In genomic region chr7:77074786-77075396, GRCh38 we compare ENCODE assay signal across 17 cellular contexts. TPM values are rescaled to one million over a fixed set of nuclear protein-coding genes. Genes with fewer than 3 reads are reported as not detected.
"Had no signal": no experiment of that assay in that cellular context is flagged by ENCODE, and none has a peak within 500 bp of the region (broad histone marks: within the 10 kb centered on the region; RNA-seq: fewer than 3 reads in every experiment).

No MANE protein-coding gene starts in this region.

RNA-seq across cellular contexts. Expression of gene SPDYE18, which starts 12.5 kb away (rescaled TPM):
- total RNA-seq: neural crest cell had no signal

RNA-seq across cellular contexts. Expression of gene SPDYE17, which starts 42.7 kb away (rescaled TPM):
- total RNA-seq: activated CD4-positive, alpha-beta T cell treated with anti-CD3 and anti-CD28 coated beads for 36 hours; activated CD8-positive, alpha-beta memory T cell treated with anti-CD3 and anti-CD28 coated beads, Interleukin-2, amount 10 ng/mL, durations not matched to agents 7 days and 5 days; activated CD8-positive, alpha-beta T cell treated with anti-CD3 and anti-CD28 coated beads, Interleukin-2, amount 10 ng/mL, durations not matched to agents 7 days and 5 days; activated T-helper 2 cell treated with anti-CD3 and anti-CD28 coated beads, Interferon-gamma antibody, Interleukin-2, Interleukin-4, amounts not matched to agents 10 μg/mL and 5 μg/mL and 100 μg/mL, durations not matched to agents 14 hours and 24 hours and 36 hours; dermis microvascular lymphatic vessel endothelial cell; glomerular endothelial cell; heart right ventricle; left lung; lower lobe of right lung; naive thymus-derived CD8-positive, alpha-beta T cell; neural crest cell; pancreas; prostate gland; sciatic nerve; uterus had no signal
- polyA plus RNA-seq: heart right ventricle; naive thymus-derived CD8-positive, alpha-beta T cell; pancreas; small intestine; thymus had no signal
